In the genomic region with DNA sequence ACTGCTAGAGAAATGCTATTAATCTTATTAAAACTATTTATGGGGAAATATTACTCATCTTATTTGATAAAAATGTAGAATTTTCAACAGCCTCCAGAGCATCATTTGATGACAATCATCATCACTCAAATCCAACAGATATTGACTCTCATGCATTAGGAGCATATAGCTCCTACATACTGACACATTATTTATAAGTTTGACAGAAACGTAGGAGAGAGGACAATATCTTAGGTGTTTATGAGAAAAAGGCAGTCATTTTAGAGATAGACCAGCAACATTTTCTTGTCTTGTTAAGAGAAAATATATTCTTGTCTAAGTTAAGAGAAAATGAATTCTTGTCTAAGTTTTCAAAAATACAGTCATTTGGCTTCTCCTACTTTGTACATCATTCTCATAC, we compare ENCODE assay signal across 24 cellular contexts.
"Had no signal": no experiment of that assay in that cellular context is flagged by ENCODE, and none has a peak within 500 bp of the region (broad histone marks: within the 10 kb centered on the region; RNA-seq: fewer than 3 reads in every experiment).

No MANE protein-coding gene starts in this region.

- H3K36me3 ChIP-seq: stomach, suprapubic skin, thoracic aorta, thyroid gland, tibial artery, tibial nerve, transverse colon, upper lobe of left lung, upper lobe of right lung, uterus, vagina had no signal

- H3K27me3 ChIP-seq: stomach, suprapubic skin, testis, thyroid gland, tibial artery, tibial nerve, transverse colon, upper lobe of left lung, upper lobe of right lung, uterus, vagina had no signal

- DNase-seq: stimulated activated CD4-positive, alpha-beta T cell treated with anti-CD3 and anti-CD28 coated beads, Interleukin-2, amount 100 ng/mL, for 48 hours; stimulated activated CD4-positive, alpha-beta T cell treated with anti-CD3 and anti-CD28 coated beads, Interleukin-4, amount 100 ng/mL, for 1 hour; stimulated activated CD4-positive, alpha-beta T cell treated with anti-CD3 and anti-CD28 coated beads, Interleukin-4, amount 100 ng/mL, for 24 hours; stimulated activated CD4-positive, alpha-beta T cell treated with anti-CD3 and anti-CD28 coated beads, Interleukin-4, amount 100 ng/mL, for 4 hours; stimulated activated CD8-positive, alpha-beta memory T cell treated with anti-CD3 and anti-CD28 coated beads, Interleukin-4, amount 100 ng/mL, for 48 hours; stimulated activated naive B cell treated with anti-CD40 and anti-IgM and Interleukin-4, amounts not matched to agents 10 μg/mL and 1 μg/mL and 100 μg/mL, for 72 hours; stimulated activated naive CD4-positive, alpha-beta T cell; stimulated activated naive CD4-positive, alpha-beta T cell treated with Interleukin-2 at 50 U/mL for 16 hours; stimulated activated naive CD8-positive, alpha-beta T cell treated with anti-CD3 and anti-CD28 coated beads, Interleukin-15, amount 100 ng/mL, for 72 hours; stimulated activated naive CD8-positive, alpha-beta T cell treated with anti-CD3 and anti-CD28 coated beads, Interleukin-15, Interleukin-2, amounts not matched to agents 100 U/mL and 50 U/mL, for 24 hours; stomach; substantia nigra; testis; thyroid gland; tibial artery; transverse colon; trophoblast cell; upper lobe of left lung; upper lobe of right lung; uterus had no signal

- H3K27ac ChIP-seq: stomach, suprapubic skin, testis, thoracic aorta, thyroid gland, tibial artery, tibial nerve, transverse colon, upper lobe of left lung, upper lobe of right lung, uterus, vagina had no signal

- H3K4me3 ChIP-seq: stomach, suprapubic skin, testis, thoracic aorta, thyroid gland, tibial artery, tibial nerve, transverse colon, upper lobe of left lung, upper lobe of right lung, uterus, vagina had no signal

- H3K9me3 ChIP-seq: stomach, testis, thoracic aorta, thyroid gland, tibial artery, tibial nerve, transverse colon, upper lobe of left lung, upper lobe of right lung, uterus, vagina had no signal
